Comparison of ENCODE assay signal across 24 cellular contexts in genomic region chr15:42749266-42749665, GRCh38.
"Had no signal": no experiment of that assay in that cellular context is flagged by ENCODE, and none has a peak within 500 bp of the region (broad histone marks: within the 10 kb centered on the region; RNA-seq: fewer than 3 reads in every experiment).

No MANE protein-coding gene starts in this region.

- H3K4me1 Mint-ChIP-seq: activated CD8-positive, alpha-beta memory T cell treated with anti-CD3 and anti-CD28 coated beads, Interleukin-2, amount 10 ng/mL, durations not matched to agents 7 days and 5 days; activated naive CD8-positive, alpha-beta T cell treated with anti-CD3 and anti-CD28 coated beads, Interleukin-2, amount 50 U/mL, for 24 hours had no signal

- ATAC-seq: activated CD8-positive, alpha-beta memory T cell treated with anti-CD3 and anti-CD28 coated beads, Interleukin-2, amount 10 ng/mL, durations not matched to agents 7 days and 5 days; activated naive CD4-positive, alpha-beta T cell treated with anti-CD3 and anti-CD28 coated beads, Interleukin-2, amount 50 U/mL, for 72 hours; activated naive CD8-positive, alpha-beta T cell treated with anti-CD3 and anti-CD28 coated beads, Interleukin-2, amount 50 U/mL, for 24 hours; activated T-cell treated with anti-CD3 and anti-CD28 coated beads, Interleukin-2, amount 50 U/mL, for 4 hours; body of pancreas; Panc1; Right ventricle myocardium inferior had no signal

- H3K4me3 Mint-ChIP-seq: activated CD8-positive, alpha-beta memory T cell treated with anti-CD3 and anti-CD28 coated beads, Interleukin-2, amount 10 ng/mL, durations not matched to agents 7 days and 5 days; activated naive CD8-positive, alpha-beta T cell treated with anti-CD3 and anti-CD28 coated beads, Interleukin-2, amount 50 U/mL, for 24 hours; activated T-cell treated with anti-CD3 and anti-CD28 coated beads, Interleukin-2, amount 50 U/mL, for 4 hours; T-helper 1 cell treated with Interleukin-12 subunit alpha and Interleukin-12 subunit beta and Interleukin-4 antibody, amounts not matched to agents 30 μg/mL and 1 μg/mL, for 36 hours had no signal

- H3K9me3 ChIP-seq: body of pancreas had no signal

- H3K27me3 ChIP-seq: ascending aorta, body of pancreas had no signal

- H3K27me3 Mint-ChIP-seq: activated CD8-positive, alpha-beta memory T cell treated with anti-CD3 and anti-CD28 coated beads, Interleukin-2, amount 10 ng/mL, durations not matched to agents 7 days and 5 days; activated naive CD8-positive, alpha-beta T cell treated with anti-CD3 and anti-CD28 coated beads, Interleukin-2, amount 50 U/mL, for 24 hours had no signal

- H3K4me1 ChIP-seq: ascending aorta, body of pancreas had no signal

- DNase-seq: activated CD4-positive, alpha-beta T cell treated with anti-CD3 and anti-CD28 coated beads for 48 hours; activated CD4-positive, alpha-beta T cell treated with anti-CD3 and anti-CD28 coated beads, Interleukin-2, amount 50 U/mL, for 4 hours; activated CD4-positive, CD25-positive, alpha-beta regulatory T cell treated with anti-CD3 and anti-CD28 coated beads, Interleukin-2, amount 50 U/mL, for 72 hours; activated CD8-positive, alpha-beta memory T cell treated with anti-CD3 and anti-CD28 coated beads, Interleukin-2, amount 10 ng/mL, durations not matched to agents 7 days and 5 days; activated effector memory CD4-positive, alpha-beta T cell treated with anti-CD3 and anti-CD28 coated beads, Interleukin-2, amount 50 U/mL, for 16 hours; activated naive CD4-positive, alpha-beta T cell treated with Interleukin-2 at 50 U/mL for 16 hours; activated naive CD8-positive, alpha-beta T cell treated with anti-CD3 and anti-CD28 coated beads, Interleukin-2, amount 50 U/mL, for 24 hours; activated T-cell treated with anti-CD3 and anti-CD28 coated beads, Interleukin-2, amount 50 U/mL, for 4 hours; amniotic stem cell; body of pancreas; central memory CD4-positive, alpha-beta T cell; NCI-H1092; NCI-H1417; NCI-H1930; NCI-H446; NCI-H748 treated with DMSO at 0.1 percent for 48 hours; OCI-M1; RPMI8226 had no signal

- H3K4me3 ChIP-seq: ascending aorta, body of pancreas had no signal

- H3K27ac Mint-ChIP-seq: activated CD8-positive, alpha-beta memory T cell treated with anti-CD3 and anti-CD28 coated beads, Interleukin-2, amount 10 ng/mL, durations not matched to agents 7 days and 5 days; activated naive CD4-positive, alpha-beta T cell treated with anti-CD3 and anti-CD28 coated beads, Interleukin-2, amount 50 U/mL, for 72 hours; activated naive CD8-positive, alpha-beta T cell treated with anti-CD3 and anti-CD28 coated beads, Interleukin-2, amount 50 U/mL, for 24 hours; T-helper 1 cell treated with Interleukin-12 subunit alpha and Interleukin-12 subunit beta and Interleukin-4 antibody, amounts not matched to agents 30 μg/mL and 1 μg/mL, for 36 hours had no signal

- H3K4me2 ChIP-seq: KMS-11 had no signal

- H3K9ac ChIP-seq: KMS-11 had no signal

- H3K27ac ChIP-seq: ascending aorta, body of pancreas, KMS-11 had no signal
